ENCODE assay signal across 11 cellular contexts in the genomic region with DNA sequence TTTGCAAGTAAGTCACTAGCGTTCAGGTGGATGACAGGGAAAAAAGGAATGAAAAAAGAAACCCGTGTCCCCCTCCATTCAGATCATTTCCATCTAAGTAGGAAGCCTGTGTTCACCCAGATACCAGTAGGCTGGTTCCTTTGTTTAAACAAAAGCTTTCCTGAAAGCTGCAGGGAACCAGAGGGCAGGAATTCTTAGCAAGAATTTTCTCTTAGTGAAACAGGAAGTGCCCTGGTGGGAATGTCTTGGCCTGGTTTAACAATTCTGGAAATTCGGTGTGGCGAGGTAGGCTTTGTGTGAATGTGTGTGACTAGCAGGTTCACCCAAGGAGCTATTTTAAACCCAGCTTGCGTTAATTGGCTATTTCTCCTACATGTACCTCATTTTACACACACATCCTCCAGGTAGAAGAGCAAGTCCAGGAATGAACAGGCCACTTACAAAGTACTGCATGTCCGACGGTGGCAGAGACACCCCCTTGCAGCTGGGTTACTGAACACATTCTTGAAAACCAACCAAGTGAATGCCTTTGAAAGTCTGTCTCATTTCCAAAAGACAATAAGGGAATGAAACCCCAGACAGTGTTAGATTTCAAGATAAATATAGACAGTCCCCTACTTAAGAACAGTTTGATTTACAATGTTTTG.
DNase-seq lines count a peak whose midpoint lies in the region; TF ChIP-seq lines count a peak whose summit lies in the region.
"Had no signal": no experiment of that assay in that cellular context is flagged by ENCODE, and none has a peak within 500 bp of the region (broad histone marks: within the 10 kb centered on the region; RNA-seq: fewer than 3 reads in every experiment).

No MANE protein-coding gene starts in this region.

- peaks cover 3% of the 10 kb centered on the region for H3K27me3 Mint-ChIP-seq in neural progenitor cell (ENCODE audit: insufficient read depth, low read depth)

- H3K9me3 Mint-ChIP-seq in neural progenitor cell, result peaks cover 5% of the 10 kb centered on the region

- H3K27me3 ChIP-seq in A673 (replicated peaks; ENCODE audit: insufficient read depth, low read depth, low read length, poor library complexity) (no peaks in the 10 kb centered on the region), left ventricle myocardium inferior (ENCODE audit: low read depth) (no peaks in the 10 kb centered on the region), neural progenitor cell (no peaks in the 10 kb centered on the region)

- H3K4me1 Mint-ChIP-seq in neural progenitor cell, result peaks cover 59% of the 10 kb centered on the region

- intact Hi-C loops in A673 (cut with micrococcal nuclease; ENCODE audit: unreplicated experiment), result loop anchor here (5.0 kb wide), 1 partner anchor 65 kb away; the partner anchor contains the start of gene GFOD1
- intact Hi-C loops in left ventricle myocardium inferior (cut with micrococcal nuclease), result loop anchor here (10.0 kb wide), 1 partner anchor 62 kb away; the partner anchor contains the start of gene GFOD1

- H3K4me3 ChIP-seq in A673 (ENCODE audit: low read depth, low read length, poor library complexity, severe bottlenecking) (no peak overlapping the region), left ventricle myocardium inferior (peak overlapping the region; percentile 12), neural progenitor cell (peak overlapping the region; percentile 15)

- POLR2A ChIA-PET in A673 (lab: Charles Lee; ENCODE audit: low non-redundant PET), result no interaction called here

- H4K20me1 ChIP-seq in neural progenitor cell (ENCODE audit: low read depth), result no peaks in the 10 kb centered on the region

- CTCF ChIA-PET in A673 (lab: Charles Lee), result no interaction called here

- peak; percentile 92 for DNase-seq in A673 (ENCODE audit: low spot score)
- no peak for DNase-seq in left ventricle myocardium inferior
- peak; percentile 87 for DNase-seq in neural progenitor cell (ENCODE audit: low spot score)
- DNase-seq in NCI-H128 (lab: John Stamatoyannopoulos, UW; ENCODE audit: unreplicated experiment), result no peak
- no peak for DNase-seq in superior temporal gyrus (ENCODE audit: extremely low spot score)
- no peak for DNase-seq in SK-N-DZ (ENCODE audit: low spot score)
- DNase-seq in NCI-H748 treated with DMSO at 0.1 percent for 48 hours (lab: John Stamatoyannopoulos, UW), result no peak
- DNase-seq: activated gamma-delta T cell treated with Interleukin-2 at 50 U/mL for 16 hours; posterior cingulate gyrus; stimulated activated CD8-positive, alpha-beta memory T cell treated with anti-CD3 and anti-CD28 coated beads, Interleukin-4, amount 100 ng/mL, for 48 hours had no signal

- peak overlapping the region; percentile 87 for H3K27ac ChIP-seq in A673 (ENCODE audit: low read depth, low read length, poor library complexity, severe bottlenecking)
- peak overlapping the region; percentile 62 for H3K27ac ChIP-seq in angular gyrus (ENCODE audit: low read depth, low read length)
- peak overlapping the region; percentile 80 for H3K27ac ChIP-seq in left ventricle myocardium inferior (replicated peaks)
- peak overlapping the region; percentile 88 for H3K27ac ChIP-seq in neural progenitor cell

- peak overlapping the region; percentile 83 for H3K27ac Mint-ChIP-seq in neural progenitor cell

- TF ChIP-seq CTCF in A673 (conservative IDR thresholded peaks at IDR 0.05; ENCODE audit: low read depth, low read length) (no peak), left ventricle myocardium inferior (IDR thresholded peaks at IDR 0.05; ENCODE audit: borderline replicate concordance) (no peak), neural progenitor cell (IDR thresholded peaks at IDR 0.05) (no peak)

- H3K36me3 Mint-ChIP-seq in neural progenitor cell, result no peaks in the 10 kb centered on the region

- no peaks in the 10 kb centered on the region for H3K79me2 ChIP-seq in neural progenitor cell (ENCODE audit: low read depth)

- BruUV-seq in A673 (replicated peaks; lab: Mats Ljungman, UMichigan), result no TSS peak

- H3K36me3 ChIP-seq in A673 (ENCODE audit: insufficient read depth, low read length, poor library complexity, severe bottlenecking) (no peaks in the 10 kb centered on the region), left ventricle myocardium inferior (no peaks in the 10 kb centered on the region), neural progenitor cell (no peaks in the 10 kb centered on the region)

- no peaks in the 10 kb centered on the region for H3K9me3 ChIP-seq in A673 (ENCODE audit: low read depth, low read length, poor library complexity, severe bottlenecking)
- no peaks in the 10 kb centered on the region for H3K9me3 ChIP-seq in left ventricle myocardium inferior (replicated peaks)
- H3K9me3 ChIP-seq in neural progenitor cell (ENCODE audit: low read depth), result no peaks in the 10 kb centered on the region

- H3K4me1 ChIP-seq in A673 (ENCODE audit: insufficient read depth, low read length, poor library complexity, severe bottlenecking), result peaks cover 41% of the 10 kb centered on the region
- peaks cover 100% of the 10 kb centered on the region for H3K4me1 ChIP-seq in left ventricle myocardium inferior
- peaks cover 32% of the 10 kb centered on the region for H3K4me1 ChIP-seq in neural progenitor cell

- H2AFZ ChIP-seq in neural progenitor cell (replicated peaks), result peak overlapping the region; percentile 65

- H3K9ac ChIP-seq in neural progenitor cell, result no peak overlapping the region

- peak overlapping the region; percentile 17 for H3K4me3 Mint-ChIP-seq in neural progenitor cell

- H3F3A ChIP-seq in neural progenitor cell (ENCODE audit: low read depth), result peaks cover 27% of the 10 kb centered on the region

- peak overlapping the region; percentile 71 for H3K4me2 ChIP-seq in neural progenitor cell

Comparison
In these comparisons a context has a peak if more than half of its experiments do, and no peak if none do; other contexts are left out.
1. DNase-seq: peak in A673 (single experiment) and neural progenitor cell (single experiment); none in left ventricle myocardium inferior (single experiment), NCI-H128 (single experiment), superior temporal gyrus (single experiment), SK-N-DZ (single experiment) and NCI-H748 treated with DMSO at 0.1 percent for 48 hours (single experiment).
2. Peak in every context shown above with its lines, with median percentiles within 50 percentile points of each other: H3K27ac ChIP-seq.